Comparison of ENCODE assay signal across 11 cellular contexts in the genomic region with DNA sequence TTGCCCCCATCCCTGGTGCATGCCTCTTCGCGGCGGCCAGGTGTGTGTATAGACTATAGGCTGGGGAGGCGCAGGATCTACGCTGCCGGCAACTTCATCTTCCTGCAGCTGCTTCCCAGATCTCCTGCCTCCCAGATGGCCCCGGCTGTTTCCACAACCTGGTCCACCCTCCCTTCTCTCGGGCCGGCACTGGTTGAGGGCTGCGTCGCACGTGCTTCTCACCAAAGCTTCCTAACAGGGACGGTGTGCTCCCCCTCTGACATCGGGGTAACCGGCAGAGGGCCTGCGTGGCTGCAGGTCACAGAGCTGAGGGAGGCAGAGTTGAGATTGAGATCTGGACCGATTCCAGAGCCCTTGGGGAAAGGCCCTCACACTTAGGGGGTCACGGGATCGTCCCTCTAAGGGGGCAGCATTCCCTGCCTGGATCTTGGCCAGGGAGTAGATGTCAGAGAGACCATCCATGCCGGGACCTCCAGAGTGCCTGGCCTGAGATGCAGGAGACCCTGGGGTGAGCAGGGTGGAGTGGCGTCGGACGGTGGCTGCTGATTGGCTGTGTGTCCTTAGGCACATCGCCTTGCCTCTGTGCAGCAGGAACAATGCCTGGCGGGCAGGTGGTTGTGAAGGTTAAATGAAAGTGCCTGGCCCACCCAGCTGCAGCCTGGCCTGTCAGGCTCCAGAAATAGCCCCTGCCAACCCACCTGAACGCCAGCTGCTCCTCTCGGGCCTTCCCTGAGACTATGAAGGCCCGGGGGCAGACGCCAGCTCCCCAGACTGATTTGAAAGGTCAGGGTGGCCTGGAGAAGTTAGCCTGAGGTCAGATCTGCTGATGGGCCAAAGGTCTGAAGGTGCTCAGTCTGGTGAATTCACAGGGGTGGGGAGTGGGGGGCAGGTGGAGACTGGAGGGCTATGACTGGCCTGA. TPM values are rescaled to one million over a fixed set of nuclear protein-coding genes. Genes with fewer than 3 reads are reported as not detected.
DNase-seq lines count a peak whose midpoint lies in the region; ATAC-seq and TF ChIP-seq lines count a peak whose summit lies in the region.
"Had no signal": no experiment of that assay in that cellular context is flagged by ENCODE, and none has a peak within 500 bp of the region (broad histone marks: within the 10 kb centered on the region; RNA-seq: fewer than 3 reads in every experiment).

No MANE protein-coding gene starts in this region.

- 58% methylated on average over 5 of the region's 29 CpGs for WGBS in right lobe of liver (ENCODE audit: insufficient coverage, low coverage, low lambda C conversion rate, missing lambda C conversion rate)

- no peak overlapping the region for H3K9ac ChIP-seq in Karpas-422 (ENCODE audit: low read length)

- H3K9me3 ChIP-seq in Karpas-422 (ENCODE audit: low read length) = no peaks in the 10 kb centered on the region
- no peaks in the 10 kb centered on the region for H3K9me3 ChIP-seq in right lobe of liver

- H3K79me2 ChIP-seq in Karpas-422 (ENCODE audit: low read length) = peaks cover 7% of the 10 kb centered on the region; the same call in 1 of the 2 replicates

- TF ChIP-seq POLR2A in right lobe of liver (IDR thresholded peaks at IDR 0.05) = no peak

- in situ Hi-C loops in GM13976 (cut with MboI; ENCODE audit: low sequenced_read_pairs, unreplicated experiment) = loop anchor here (25.0 kb wide), 1 partner anchor 584 kb away; no protein-coding TSS in a partner anchor

- H3K4me2 ChIP-seq in Karpas-422 (ENCODE audit: low read depth, low read length, poor library complexity, severe bottlenecking) = no peak overlapping the region

- H3K36me3 ChIP-seq in Karpas-422 (ENCODE audit: insufficient read depth, low read length) (peaks cover 15% of the 10 kb centered on the region; the same call in 1 of the 2 replicates), right lobe of liver (peaks cover 0 to 13% (median under 1%) of the 10 kb centered on the region in 4 donors)

- TF ChIP-seq CTCF in right lobe of liver (IDR thresholded peaks at IDR 0.05) (no peak), GM13976 (IDR thresholded peaks at IDR 0.05; ENCODE audit: borderline replicate concordance, control extremely low read depth, extremely low read depth, insufficient read depth, missing control alignments) (no peak)

- peak; percentile 52 for ATAC-seq in SK-N-SH treated with all-trans-retinoic acid at 6 μM for 48 hours
- peak in 3 of 4 donors; percentile 9 to 12 (median 9) for ATAC-seq in right lobe of liver

- H4K20me1 ChIP-seq in Karpas-422 (ENCODE audit: insufficient read depth, low read depth, low read length) = 0 out of 2 replicates have a peak, but pooled peaks cover 15% of the 10 kb centered on the region

- no peaks in the 10 kb centered on the region for H3K9me2 ChIP-seq in Karpas-422 (replicated peaks; ENCODE audit: insufficient read depth, low read length)

- DNase-seq in EH (ENCODE audit: low read depth) (peak; percentile 12), Karpas-422 (peak; percentile 85), right lobe of liver (no peak), GM13976 (ENCODE audit: low spot score) (no peak), middle frontal gyrus (ENCODE audit: extremely low spot score, low spot score) (no peak), SW480 (ENCODE audit: low spot score) (no peak)
- DNase-seq in central memory CD4-positive, alpha-beta T cell = no peak
- DNase-seq: NCI-H1436 had no signal

- H3K4me3 ChIP-seq in Karpas-422 (ENCODE audit: low read length) (no peak overlapping the region), right lobe of liver (no peak overlapping the region)

- peaks cover 25% of the 10 kb centered on the region for H3K4me1 ChIP-seq in Karpas-422 (ENCODE audit: low read length)
- H3K4me1 ChIP-seq in right lobe of liver = no peaks in the 10 kb centered on the region

- intact Hi-C loops in right lobe of liver (cut with DNase I) = no loop called here

- H3K27ac ChIP-seq in Karpas-422 (ENCODE audit: low read length) (no peak overlapping the region), right lobe of liver (no peak overlapping the region)

- no peaks in the 10 kb centered on the region for H3K27me3 ChIP-seq in Karpas-422 (ENCODE audit: low read length)
- no peaks in the 10 kb centered on the region for H3K27me3 ChIP-seq in right lobe of liver

- no peak overlapping the region for H2AFZ ChIP-seq in Karpas-422 (ENCODE audit: low read length)

TF ChIP-seq in SK-N-SH treated with all-trans-retinoic acid at 6 μM for 48 hours, 23 proteins besides CTCF, POLR2A, EP300 and RAD21:
- TF ChIP-seq GLIS3 (CRISPR knock-in tag; IDR thresholded peaks at IDR 0.05) (no peak), TCF4 (CRISPR knock-in tag; IDR thresholded peaks at IDR 0.05; ENCODE audit: borderline replicate concordance) (peak; percentile 82; the same call in 1 of the 2 replicates)
TF ChIP-seq in SK-N-SH treated with all-trans-retinoic acid at 6 μM for 48 hours: peak in this region for 1.

RNA-seq across cellular contexts. Expression of a gene that starts 6.1 kb away (rescaled TPM):
- total RNA-seq in Karpas-422 (2014; rRNA removed; shearing (Covaris generic); ENCODE audit: low replicate concordance) = not detected in 2 replicates
- 100 to 1,000 TPM; 144 to 222 (median 185) TPM for total RNA-seq in right lobe of liver
- total RNA-seq: fibroblast of lung, myocyte had no signal

RNA-seq across cellular contexts. Expression of a gene that starts 6.7 kb away (rescaled TPM):
- total RNA-seq in Karpas-422 (2014; rRNA removed; shearing (Covaris generic); ENCODE audit: low replicate concordance) = 50.3 and 54.0 TPM in 2 replicates
- total RNA-seq in right lobe of liver = 10 to 100 TPM; 24.3 to 72.8 (median 31.6) TPM

RNA-seq across cellular contexts. Expression of a gene that starts 40.6 kb away (rescaled TPM):
- total RNA-seq in Karpas-422 (2014; rRNA removed; shearing (Covaris generic); ENCODE audit: low replicate concordance) = 63.8 and 98.8 TPM in 2 replicates
- total RNA-seq in right lobe of liver = 10 to 100 TPM; 57.2 to 84.4 (median 73.8) TPM

RNA-seq across cellular contexts. Expression of a gene that starts 46.6 kb away (rescaled TPM):
- total RNA-seq in Karpas-422 (2014; rRNA removed; shearing (Covaris generic); ENCODE audit: low replicate concordance) = 47.8 and 72.0 TPM in 2 replicates
- total RNA-seq in right lobe of liver = 10 to 100 TPM; 13.4 to 32.4 (median 20.7) TPM

Comparison
In these comparisons a context has a peak if more than half of its experiments do, and no peak if none do; other contexts are left out.
1. DNase-seq: peak in EH (single experiment) and Karpas-422 (single experiment); none in right lobe of liver (0 of 3), GM13976 (single experiment), middle frontal gyrus (single experiment), central memory CD4-positive, alpha-beta T cell (single experiment) and SW480 (single experiment).
2. RNA of a gene that starts 6.1 kb away (total RNA-seq): 144 to 222 TPM in right lobe of liver; not detected in Karpas-422; every median in the first group is over 100 times any median in the second.